ENCODE assay signal across 13 cellular contexts in genomic region chr16:9012848-9013507, GRCh38. TPM values are rescaled to one million over a fixed set of nuclear protein-coding genes. Genes with fewer than 3 reads are reported as not detected.
DNase-seq lines count a peak whose midpoint lies in the region; ATAC-seq and TF ChIP-seq lines count a peak whose summit lies in the region.
"Had no signal": no experiment of that assay in that cellular context is flagged by ENCODE, and none has a peak within 500 bp of the region (broad histone marks: within the 10 kb centered on the region; RNA-seq: fewer than 3 reads in every experiment).

No MANE protein-coding gene starts in this region.

- TF ChIP-seq POLR2A in gastrocnemius medialis (IDR thresholded peaks at IDR 0.05) (no peak), sigmoid colon (IDR thresholded peaks at IDR 0.05) (no peak)

- no peaks in the 10 kb centered on the region for H4K20me1 ChIP-seq in SK-N-SH (ENCODE audit: insufficient read depth)

- no peaks in the 10 kb centered on the region for H3F3A ChIP-seq in SK-N-SH (replicated peaks; ENCODE audit: insufficient read depth)

- no peak for ATAC-seq in SK-N-SH treated with all-trans-retinoic acid at 6 μM for 48 hours
- no peak for ATAC-seq in gastrocnemius medialis

- no peaks in the 10 kb centered on the region for H3K79me2 ChIP-seq in SK-N-SH (ENCODE audit: insufficient read depth)

- H3K27me3 Mint-ChIP-seq in endodermal cell (ENCODE audit: insufficient read depth) = peaks cover 5% of the 10 kb centered on the region
- H3K27me3 Mint-ChIP-seq in osteocyte (ENCODE audit: unreplicated experiment) = no peaks in the 10 kb centered on the region

- TF ChIP-seq RAD21 in SK-N-SH (IDR thresholded peaks at IDR 0.05; ENCODE audit: low read length) = peak; percentile 58

- H3K4me1 ChIP-seq in SK-N-SH (ENCODE audit: control insufficient read depth in 1 of 2, insufficient read depth in 2 of 2, low read depth in 1 of 2, low read length in 1 of 2) (peaks cover 0 to 3% of the 10 kb centered on the region in 2 experiments; a peak in 1 of 4 replicates), endodermal cell (ENCODE audit: control insufficient read depth, insufficient read depth, low read length) (peaks cover 3% of the 10 kb centered on the region), gastrocnemius medialis (peaks cover 0 to 6% of the 10 kb centered on the region in 2 donors), sigmoid colon (peaks cover 0 to 8% (median 5%) of the 10 kb centered on the region in 4 donors)

- peaks cover 9% of the 10 kb centered on the region for H3K9me3 Mint-ChIP-seq in endodermal cell
- H3K9me3 Mint-ChIP-seq in osteocyte (ENCODE audit: unreplicated experiment) = no peaks in the 10 kb centered on the region

- no peak overlapping the region for H3K4me2 ChIP-seq in SK-N-SH

- H3K9me3 ChIP-seq in SK-N-SH (peaks cover 3% of the 10 kb centered on the region; the same call in 1 of the 2 replicates), endodermal cell (ENCODE audit: control insufficient read depth, low read length) (peaks cover 7% of the 10 kb centered on the region), gastrocnemius medialis (no peaks in the 10 kb centered on the region), sigmoid colon (peaks cover 0 to 7% (median 6%) of the 10 kb centered on the region in 4 donors)

- in situ Hi-C loops in gastrocnemius medialis (cut with MboI; ENCODE audit: low sequenced_read_pairs in 4 of 4) = loop anchor here in 1 of 4 donors (25.0 kb wide), 1 partner anchor 351 kb away; the partner anchor contains the start of gene ABAT

- H3K9ac ChIP-seq in SK-N-SH (no peak overlapping the region), endodermal cell (ENCODE audit: extremely low read depth, low read length, poor library complexity, severe bottlenecking) (no peak overlapping the region)

- H3K27me3 ChIP-seq in SK-N-SH (ENCODE audit: insufficient read depth) (no peaks in the 10 kb centered on the region), endodermal cell (ENCODE audit: control insufficient read depth, insufficient read depth, low read length, poor library complexity, severe bottlenecking) (no peaks in the 10 kb centered on the region), gastrocnemius medialis (no peaks in the 10 kb centered on the region), sigmoid colon (peaks cover 0 to 8% (median 0%) of the 10 kb centered on the region in 3 donors)

- no peaks in the 10 kb centered on the region for H3K36me3 Mint-ChIP-seq in endodermal cell (ENCODE audit: low read depth)
- H3K36me3 Mint-ChIP-seq in osteocyte (ENCODE audit: unreplicated experiment) = no peaks in the 10 kb centered on the region
- H3K36me3 Mint-ChIP-seq: mesothelial cell of epicardium had no signal

- no peaks in the 10 kb centered on the region for H3K36me3 ChIP-seq in SK-N-SH (replicated peaks in 1 of 2; ENCODE audit: control insufficient read depth in 1 of 2, insufficient read depth in 2 of 2, low read length in 1 of 2)
- no peaks in the 10 kb centered on the region for H3K36me3 ChIP-seq in endodermal cell (ENCODE audit: control insufficient read depth, insufficient read depth, low read length)
- no peaks in the 10 kb centered on the region for H3K36me3 ChIP-seq in gastrocnemius medialis
- no peaks in the 10 kb centered on the region for H3K36me3 ChIP-seq in sigmoid colon

- POLR2A ChIA-PET in SK-N-SH (lab: Yijun Ruan, JAX) = interaction anchor here (1.1 kb wide), 1 partner anchor 144 kb away, joined by 5 read pairs; the partner anchor contains the start of gene CARHSP1

- intact Hi-C loops in gastrocnemius medialis (cut with DNase I; ENCODE audit: low total_unique reads) (no loop called here), sigmoid colon (cut with DNase I) (no loop called here)

- no peak for TF ChIP-seq CTCF in SK-N-SH (IDR thresholded peaks at IDR 0.05)
- TF ChIP-seq CTCF in endodermal cell (conservative IDR thresholded peaks at IDR 0.05) = peak; percentile 73
- TF ChIP-seq CTCF in osteocyte (IDR thresholded peaks at IDR 0.05) = peak; percentile 31
- TF ChIP-seq CTCF in gastrocnemius medialis (IDR thresholded peaks at IDR 0.05 in 4 of 5, conservative IDR thresholded peaks at IDR 0.05 in 1 of 5) = no peak
- TF ChIP-seq CTCF in sigmoid colon (IDR thresholded peaks at IDR 0.05) = no peak

- H2AFZ ChIP-seq in SK-N-SH (ENCODE audit: low read depth) = no peak overlapping the region

- no peak for TF ChIP-seq EP300 in SK-N-SH (IDR thresholded peaks at IDR 0.05; ENCODE audit: borderline replicate concordance in 1 of 2, low read depth in 1 of 2, low read length in 1 of 2)
- TF ChIP-seq EP300 in sigmoid colon (IDR thresholded peaks at IDR 0.05) = no peak

- WGBS in SK-N-SH (ENCODE audit: low lambda C conversion rate) = 55% methylated on average over 24 of the region's 28 CpGs
- 23 to 30% methylated on average over 16 to 28 of the region's 28 CpGs for WGBS in endodermal cell (ENCODE audit: insufficient coverage in 1 of 2, insufficient read length in 1 of 2), 2 experiments
- 29 to 57% methylated on average over 28 of the region's 28 CpGs for WGBS in sigmoid colon, 2 donors

- peaks cover 3% of the 10 kb centered on the region for H3K4me1 Mint-ChIP-seq in endodermal cell
- H3K4me1 Mint-ChIP-seq in osteocyte (ENCODE audit: unreplicated experiment) = peaks cover 6% of the 10 kb centered on the region

- no peak overlapping the region for H3K27ac ChIP-seq in SK-N-SH (ENCODE audit: low read depth in 2 of 2, low read length in 1 of 2)
- no peak overlapping the region for H3K27ac ChIP-seq in endodermal cell (ENCODE audit: low read depth, low read length)
- H3K27ac ChIP-seq in gastrocnemius medialis = no peak overlapping the region
- no peak overlapping the region for H3K27ac ChIP-seq in sigmoid colon
- H3K27ac ChIP-seq: epithelial cell of prostate had no signal

- H3K27ac Mint-ChIP-seq in endodermal cell = no peak overlapping the region
- no peak overlapping the region for H3K27ac Mint-ChIP-seq in osteocyte (ENCODE audit: unreplicated experiment)
- H3K27ac Mint-ChIP-seq: mesothelial cell of epicardium had no signal

- DNase-seq in SK-N-SH (peak; percentile 79), NCI-H146 (lab: John Stamatoyannopoulos, UW) (peak; percentile 70), endodermal cell (peak; percentile 94), osteocyte (ENCODE audit: extremely low spot score, unreplicated experiment) (no peak), gastrocnemius medialis (no peak), NCI-H128 (lab: John Stamatoyannopoulos, UW; ENCODE audit: unreplicated experiment) (no peak), sigmoid colon (no peak)
- DNase-seq: activated gamma-delta T cell, NCI-H187 treated with DMSO at 0.1 percent for 48 hours, SW 1271 had no signal

- no peaks in the 10 kb centered on the region for H3K9me2 ChIP-seq in SK-N-SH

- CTCF ChIA-PET in SK-N-SH (lab: Yijun Ruan, JAX) = interaction anchor here (0.6 to 1.8 kb wide), 26 partner anchors 9 to 446 kb away, joined by 3 to 8 read pairs (median 4); partner anchors contain the start of gene USP7

- H3K4me3 ChIP-seq in SK-N-SH (ENCODE audit: low read depth in 2 of 2, low read length in 1 of 2) (no peak overlapping the region), endodermal cell (ENCODE audit: low read length) (no peak overlapping the region), gastrocnemius medialis (no peak overlapping the region), sigmoid colon (no peak overlapping the region)

- H3K4me3 Mint-ChIP-seq in endodermal cell (no peak overlapping the region), osteocyte (ENCODE audit: unreplicated experiment) (no peak overlapping the region)
- H3K4me3 Mint-ChIP-seq: mesothelial cell of epicardium had no signal

TF ChIP-seq in SK-N-SH, 30 proteins besides CTCF, POLR2A, EP300 and RAD21:
- TF ChIP-seq SMC3 (IDR thresholded peaks at IDR 0.05; ENCODE audit: low read depth, low read length) (peak; percentile 20; the same call in 1 of the 2 replicates), EZH2phosphoT487 (IDR thresholded peaks at IDR 0.05; ENCODE audit: borderline replicate concordance, low read depth) (no peak)

TF ChIP-seq in SK-N-SH treated with all-trans-retinoic acid at 6 μM for 48 hours, 23 proteins besides CTCF, POLR2A, EP300 and RAD21 (continues in another document):
- no peak for TF ChIP-seq TSHZ2 (CRISPR knock-in tag; IDR thresholded peaks at IDR 0.05)
- TF ChIP-seq ZNF8 (CRISPR knock-in tag; IDR thresholded peaks at IDR 0.05) = no peak
- no peak for TF ChIP-seq ZFP30 (CRISPR knock-in tag; IDR thresholded peaks at IDR 0.05)
- no peak for TF ChIP-seq ESRRG (CRISPR knock-in tag; IDR thresholded peaks at IDR 0.05)
- TF ChIP-seq PPARA (CRISPR knock-in tag; IDR thresholded peaks at IDR 0.05; ENCODE audit: borderline replicate concordance) = no peak

RNA-seq across cellular contexts. Expression of gene USP7, which starts 49.3 kb away (rescaled TPM):
- polyA plus RNA-seq in SK-N-SH (2012; rRNA removed) (8.4 and 8.6 TPM in 2 replicates), sigmoid colon (10 to 100 TPM; 28.8 to 46.1 (median 28.9) TPM)
- 11.0 and 13.7 TPM in 2 replicates for polyA plus RNA-seq in SK-N-SH (2012; cell fraction: cytosol; rRNA removed)
- polyA plus RNA-seq in SK-N-SH (2012; cell fraction: nucleus; rRNA removed) = 24.5 and 33.7 TPM in 2 replicates
- total RNA-seq in endodermal cell (100 to 1,000 TPM; 114 to 140 TPM), osteocyte (81.6 and 88.2 TPM in 2 replicates), gastrocnemius medialis (10 to 100 TPM; 79.7 to 99.2 (median 85.6) TPM), sigmoid colon (10 to 100 TPM; 64.9 to 84.5 (median 80.5) TPM)
- 101 TPM for polyA plus RNA-seq in endodermal cell (2013, experiment 1 of 2)
- polyA plus RNA-seq in endodermal cell (2013, experiment 2 of 2) = 95.6 TPM

Comparison
In these comparisons a context has a peak if more than half of its experiments do, and no peak if none do; other contexts are left out.
1. DNase-seq: peak in SK-N-SH (single experiment), NCI-H146 (single experiment) and endodermal cell (single experiment); none in osteocyte (single experiment), gastrocnemius medialis (0 of 2), NCI-H128 (single experiment) and sigmoid colon (single experiment).
2. CTCF ChIP-seq: peak in endodermal cell (single experiment) and osteocyte (single experiment); none in SK-N-SH (single experiment), gastrocnemius medialis (0 of 5) and sigmoid colon (0 of 4).